Comparison of ENCODE assay signal across 16 cellular contexts in genomic region chr11:15726221-15726746, GRCh38.
A peak's percentile ranks its signal among the peaks of the same experiment; 100 is the strongest.
DNase-seq lines count a peak whose midpoint lies in the region; ATAC-seq, FAIRE-seq and TF ChIP-seq lines count a peak whose summit lies in the region.
"Had no signal": no experiment of that assay in that cellular context is flagged by ENCODE, and none has a peak within 500 bp of the region (broad histone marks: within the 10 kb centered on the region; RNA-seq: fewer than 3 reads in every experiment).

No MANE protein-coding gene starts in this region.

- no peaks in the 10 kb centered on the region for H3K36me3 ChIP-seq in left ventricle myocardium inferior
- H3K36me3 ChIP-seq in right lobe of liver: no peaks in the 10 kb centered on the region
- no peaks in the 10 kb centered on the region for H3K36me3 ChIP-seq in small intestine (ENCODE audit: control insufficient read depth in 2 of 2, insufficient read depth in 2 of 2, low read length in 2 of 2)
- H3K36me3 ChIP-seq: BLaER1, HAP-1 had no signal

- TF ChIP-seq CTCF in left ventricle myocardium inferior (IDR thresholded peaks at IDR 0.05; ENCODE audit: borderline replicate concordance) (no peak), right lobe of liver (IDR thresholded peaks at IDR 0.05) (no peak), RWPE1 (conservative IDR thresholded peaks at IDR 0.05; ENCODE audit: low read depth) (no peak), GM10266 (IDR thresholded peaks at IDR 0.05; ENCODE audit: control insufficient read depth, insufficient read depth, low read depth, missing control alignments) (no peak)

- H3K9me3 ChIP-seq in left ventricle myocardium inferior (replicated peaks) (peaks cover 8% of the 10 kb centered on the region), right cardiac atrium (ENCODE audit: control insufficient read depth, low read length) (no peaks in the 10 kb centered on the region), right lobe of liver (no peaks in the 10 kb centered on the region), small intestine (ENCODE audit: control insufficient read depth, low read depth) (no peaks in the 10 kb centered on the region)
- H3K9me3 ChIP-seq: BLaER1, HAP-1 had no signal

- CTCF ChIA-PET in RWPE1 (lab: Yijun Ruan, JAX): interaction anchor here (1.2 kb wide), 1 partner anchor 76 kb away, joined by 3 read pairs; no protein-coding TSS in a partner anchor

- 65% methylated on average over 3 of the region's 3 CpGs for WGBS in right cardiac atrium
- 50% methylated on average over 3 of the region's 3 CpGs for WGBS in right lobe of liver (ENCODE audit: insufficient coverage, low coverage, low lambda C conversion rate, missing lambda C conversion rate)
- WGBS in small intestine, 3 donors: 72 to 82% (median 78%) methylated on average over 3 of the region's 3 CpGs

- TF ChIP-seq POLR2A in right lobe of liver (IDR thresholded peaks at IDR 0.05): no peak

- H3K27me3 ChIP-seq in left ventricle myocardium inferior (ENCODE audit: low read depth) (peaks cover 4% of the 10 kb centered on the region), right cardiac atrium (ENCODE audit: control insufficient read depth, insufficient read depth) (no peaks in the 10 kb centered on the region), right lobe of liver (no peaks in the 10 kb centered on the region), small intestine (ENCODE audit: control insufficient read depth in 2 of 2, insufficient read depth in 2 of 2, low read length in 2 of 2) (no peaks in the 10 kb centered on the region)
- H3K27me3 ChIP-seq: BLaER1 had no signal

- POLR2A ChIA-PET in RWPE1 (lab: Yijun Ruan, JAX; ENCODE audit: low non-redundant PET): no interaction called here

- no peak for FAIRE-seq in small intestine (lab: Jason Lieb, UNC)
- FAIRE-seq: GM12891 had no signal

- intact Hi-C loops in left ventricle myocardium inferior (cut with micrococcal nuclease) (no loop called here), right cardiac atrium (cut with DNase I) (no loop called here), right lobe of liver (cut with DNase I) (no loop called here)

- H3K4me3 ChIP-seq in left ventricle myocardium inferior (no peak overlapping the region), right cardiac atrium (ENCODE audit: low read length) (no peak overlapping the region), right lobe of liver (no peak overlapping the region), small intestine (ENCODE audit: low read depth in 1 of 2, low read length in 2 of 2) (no peak overlapping the region)
- H3K4me3 ChIP-seq: BLaER1, GM23248, HAP-1 had no signal

- H3K27ac ChIP-seq in left ventricle myocardium inferior (replicated peaks): peak overlapping the region; percentile 38
- H3K27ac ChIP-seq in right cardiac atrium (ENCODE audit: low read length): no peak overlapping the region
- peak overlapping the region; percentile 50 to 77 (median 69) for H3K27ac ChIP-seq in right lobe of liver
- no peak overlapping the region for H3K27ac ChIP-seq in small intestine (ENCODE audit: low read depth in 1 of 2, low read length in 1 of 2)
- no peak overlapping the region for H3K27ac ChIP-seq in RWPE1
- H3K27ac ChIP-seq: BLaER1, GM23248 had no signal

- no peak for ATAC-seq in right cardiac atrium
- ATAC-seq in right lobe of liver: peak; percentile 62 to 71 (median 65)
- no peak for ATAC-seq in GM18907 (IDR thresholded peaks at IDR 0.05; ENCODE audit: unreplicated experiment)

- H3K4me1 ChIP-seq in left ventricle myocardium inferior (no peaks in the 10 kb centered on the region), right cardiac atrium (ENCODE audit: control insufficient read depth, insufficient read depth, low read length) (no peaks in the 10 kb centered on the region), right lobe of liver (peaks cover 0 to 52% (median 16%) of the 10 kb centered on the region in 4 donors), small intestine (ENCODE audit: control insufficient read depth in 2 of 2, insufficient read depth in 1 of 2, low read depth in 1 of 2, low read length in 1 of 2) (no peaks in the 10 kb centered on the region)
- H3K4me1 ChIP-seq: BLaER1, HAP-1 had no signal

- DNase-seq in left ventricle myocardium inferior (no peak), right cardiac atrium (no peak), right lobe of liver (no peak), small intestine (peak; percentile 53), RWPE1 (ENCODE audit: low spot score) (no peak), GM10266 (ENCODE audit: extremely low spot score) (no peak)
- DNase-seq: 8988T; CD4-positive, alpha-beta memory T cell; DMS153; DND-41; EL; GM23248 had no signal

Comparison
In these comparisons a context has a peak if more than half of its experiments do, and no peak if none do; other contexts are left out.
1. H3K27ac ChIP-seq: peak in left ventricle myocardium inferior (single experiment) and right lobe of liver (3 of 3); none in right cardiac atrium (single experiment), small intestine (0 of 2) and RWPE1 (single experiment).
2. ATAC-seq: peak in right lobe of liver (4 of 4); none in right cardiac atrium (0 of 2) and GM18907 (single experiment).